1 cellular context compared by ENCODE assay signal in the genomic region with DNA sequence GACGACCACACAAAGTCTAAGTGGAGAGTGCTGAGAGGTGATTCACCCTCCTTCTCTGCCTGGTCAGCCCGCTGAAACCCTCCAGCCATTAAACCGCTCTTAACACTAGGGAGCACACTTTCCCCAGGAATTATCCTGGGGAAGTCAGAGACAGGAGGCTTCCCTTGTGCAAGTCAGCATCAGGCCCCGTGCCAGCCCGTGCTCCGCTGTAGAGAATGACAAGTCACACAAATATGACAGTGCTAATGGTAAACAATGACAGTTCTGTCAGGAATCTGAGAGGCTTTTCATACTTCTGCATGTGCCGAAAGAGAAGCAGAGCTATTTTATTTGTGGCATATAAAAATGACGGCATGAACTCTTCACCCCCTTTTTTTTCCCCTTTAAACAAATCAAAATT.
TF ChIP-seq lines count a peak whose summit lies in the region.

No MANE protein-coding gene starts in this region.

TF ChIP-seq in GM12878, 131 proteins besides CTCF, POLR2A, EP300 and RAD21 (continued from another document):
- TF ChIP-seq, protein P1, sequence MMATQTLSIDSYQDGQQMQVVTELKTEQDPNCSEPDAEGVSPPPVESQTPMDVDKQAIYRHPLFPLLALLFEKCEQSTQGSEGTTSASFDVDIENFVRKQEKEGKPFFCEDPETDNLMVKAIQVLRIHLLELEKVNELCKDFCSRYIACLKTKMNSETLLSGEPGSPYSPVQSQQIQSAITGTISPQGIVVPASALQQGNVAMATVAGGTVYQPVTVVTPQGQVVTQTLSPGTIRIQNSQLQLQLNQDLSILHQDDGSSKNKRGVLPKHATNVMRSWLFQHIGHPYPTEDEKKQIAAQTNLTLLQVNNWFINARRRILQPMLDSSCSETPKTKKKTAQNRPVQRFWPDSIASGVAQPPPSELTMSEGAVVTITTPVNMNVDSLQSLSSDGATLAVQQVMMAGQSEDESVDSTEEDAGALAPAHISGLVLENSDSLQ (IDR thresholded peaks at IDR 0.05) = no peak
